Comparison of ENCODE assay signal across 7 cellular contexts in the genomic region with DNA sequence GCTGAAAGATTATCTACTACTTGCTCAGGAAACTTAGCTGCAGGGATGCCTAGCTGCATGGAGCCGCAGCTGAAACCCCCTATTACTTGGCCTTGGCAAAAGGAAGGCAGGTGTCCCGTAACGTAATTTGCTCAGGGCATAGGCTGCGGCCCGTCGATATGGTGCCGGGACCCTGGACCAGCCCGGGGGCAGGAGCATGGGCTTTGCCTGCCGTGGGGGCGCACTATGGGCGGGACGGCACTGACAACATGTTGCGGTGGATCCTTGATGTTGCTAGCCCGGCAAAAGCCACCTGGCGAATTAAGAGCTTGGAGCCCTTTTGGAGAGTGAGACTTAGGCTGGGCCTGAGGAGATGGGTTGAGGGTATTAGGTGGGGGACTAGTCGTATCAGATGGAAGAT.
"Had no signal": no experiment of that assay in that cellular context is flagged by ENCODE, and none has a peak within 500 bp of the region (broad histone marks: within the 10 kb centered on the region; RNA-seq: fewer than 3 reads in every experiment).

No MANE protein-coding gene starts in this region.

- ATAC-seq: HepG2, K562 had no signal

- H3K4me3 Mint-ChIP-seq: IgD-negative memory B cell had no signal

- H3K27ac Mint-ChIP-seq: IgD-negative memory B cell had no signal

- DNase-seq: IMR-90, KBM-7, KG1 had no signal

- H3K27me3 Mint-ChIP-seq: IgD-negative memory B cell had no signal

- H3K36me3 Mint-ChIP-seq: IgD-negative memory B cell had no signal

- H3K4me3 ChIP-seq: K562 had no signal

- H3K27ac ChIP-seq: HL-60 had no signal

- H3K4me1 Mint-ChIP-seq: IgD-negative memory B cell had no signal
